In genomic region chr9:34451545-34451944, GRCh38 we compare ENCODE assay signal across 1 cellular context.
TF ChIP-seq lines count a peak whose summit lies in the region.

No MANE protein-coding gene starts in this region.

TF ChIP-seq in HepG2, 621 proteins besides CTCF, POLR2A, EP300 and RAD21:
- TF ChIP-seq ATF1 (CRISPR knock-in tag; IDR thresholded peaks at IDR 0.05): no peak
- TF ChIP-seq, protein P1, sequence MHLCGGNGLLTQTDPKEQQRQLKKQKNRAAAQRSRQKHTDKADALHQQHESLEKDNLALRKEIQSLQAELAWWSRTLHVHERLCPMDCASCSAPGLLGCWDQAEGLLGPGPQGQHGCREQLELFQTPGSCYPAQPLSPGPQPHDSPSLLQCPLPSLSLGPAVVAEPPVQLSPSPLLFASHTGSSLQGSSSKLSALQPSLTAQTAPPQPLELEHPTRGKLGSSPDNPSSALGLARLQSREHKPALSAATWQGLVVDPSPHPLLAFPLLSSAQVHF (CRISPR knock-in tag; IDR thresholded peaks at IDR 0.05): no peak
- TF ChIP-seq SALL2 (CRISPR knock-in tag; IDR thresholded peaks at IDR 0.05): no peak
- TF ChIP-seq ZBTB20 (CRISPR knock-in tag; IDR thresholded peaks at IDR 0.05; ENCODE audit: borderline replicate concordance, low read depth): no peak
- TF ChIP-seq RFX1 (IDR thresholded peaks at IDR 0.05): no peak
- no peak for TF ChIP-seq ZFP36L1 (CRISPR knock-in tag; IDR thresholded peaks at IDR 0.05)
- TF ChIP-seq HOMEZ (CRISPR knock-in tag; IDR thresholded peaks at IDR 0.05; ENCODE audit: low read depth): no peak
- TF ChIP-seq DR1 (CRISPR knock-in tag; IDR thresholded peaks at IDR 0.05): no peak
- no peak for TF ChIP-seq ZBTB21 (CRISPR knock-in tag; IDR thresholded peaks at IDR 0.05)
- TF ChIP-seq NR1H2 (CRISPR knock-in tag; IDR thresholded peaks at IDR 0.05; ENCODE audit: borderline replicate concordance, low read depth): no peak
- TF ChIP-seq ZNF354B (CRISPR knock-in tag; IDR thresholded peaks at IDR 0.05): no peak
- TF ChIP-seq ZNF24 (IDR thresholded peaks at IDR 0.05): no peak
- TF ChIP-seq ZNF605 (CRISPR knock-in tag; IDR thresholded peaks at IDR 0.05): no peak
- no peak for TF ChIP-seq ELF4 (CRISPR knock-in tag; IDR thresholded peaks at IDR 0.05; ENCODE audit: borderline replicate concordance)
- no peak for TF ChIP-seq BCL3 (CRISPR knock-in tag; IDR thresholded peaks at IDR 0.05)
- no peak for TF ChIP-seq HNRNPLL (IDR thresholded peaks at IDR 0.05; ENCODE audit: low read depth, low read length, poor library complexity, severe bottlenecking)
- no peak for TF ChIP-seq CREB1 (IDR thresholded peaks at IDR 0.05)
- TF ChIP-seq CREB1 (CRISPR knock-in tag; IDR thresholded peaks at IDR 0.05): no peak
- no peak for TF ChIP-seq ZNF75D (CRISPR knock-in tag; IDR thresholded peaks at IDR 0.05; ENCODE audit: borderline replicate concordance)
- TF ChIP-seq SETDB1 (CRISPR knock-in tag; IDR thresholded peaks at IDR 0.05; ENCODE audit: borderline replicate concordance): no peak
- TF ChIP-seq NFKBIZ (CRISPR knock-in tag; IDR thresholded peaks at IDR 0.05): no peak
